In genomic region chr13:27556109-27556508, GRCh38 we compare ENCODE assay signal across 11 cellular contexts.
DNase-seq lines count a peak whose midpoint lies in the region; ATAC-seq and TF ChIP-seq lines count a peak whose summit lies in the region.
"Had no signal": no experiment of that assay in that cellular context is flagged by ENCODE, and none has a peak within 500 bp of the region (broad histone marks: within the 10 kb centered on the region; RNA-seq: fewer than 3 reads in every experiment).

No MANE protein-coding gene starts in this region.

- TF ChIP-seq EP300 in esophagus muscularis mucosa (IDR thresholded peaks at IDR 0.05): no peak

- no peak overlapping the region for H3K9ac ChIP-seq in PC-3 (ENCODE audit: low read length)

- TF ChIP-seq POLR2A in esophagus muscularis mucosa (IDR thresholded peaks at IDR 0.05; ENCODE audit: low read depth): no peak

- DNase-seq in GF-D8 (lab: John Stamatoyannopoulos, UW) (peak; percentile 30), PC-3 (peak; percentile 23), esophagus muscularis mucosa (ENCODE audit: extremely low spot score) (no peak), pulmonary artery endothelial cell (ENCODE audit: low read depth, low spot score) (peak; percentile 71), NCI-H2196 (lab: John Stamatoyannopoulos, UW; ENCODE audit: unreplicated experiment) (no peak), posterior vena cava (ENCODE audit: low spot score) (no peak)
- DNase-seq: activated CD8-positive, alpha-beta memory T cell treated with anti-CD3 and anti-CD28 coated beads for 24 hours; NCI-H524; testis had no signal

- no peaks in the 10 kb centered on the region for H3K79me2 ChIP-seq in PC-3 (ENCODE audit: low read length)

- no peak overlapping the region for H2AFZ ChIP-seq in PC-3 (ENCODE audit: low read length)

- peak; percentile 45; the same call in 1 of the 2 replicates for TF ChIP-seq CTCF in PC-3 (conservative IDR thresholded peaks at IDR 0.05; ENCODE audit: low read depth, low read length)
- peak; percentile 34 to 43 (median 34) for TF ChIP-seq CTCF in esophagus muscularis mucosa (IDR thresholded peaks at IDR 0.05)

- intact Hi-C loops in PC-3 (cut with micrococcal nuclease): loop anchor here (1.0 to 5.0 kb wide), 3 partner anchors 61 to 270 kb away; no protein-coding TSS in a partner anchor
- intact Hi-C loops in esophagus muscularis mucosa (cut with DNase I): no loop called here
- intact Hi-C loops in posterior vena cava (cut with DNase I): no loop called here

- CTCF ChIA-PET in PC-3 (lab: Charles Lee): interaction anchor here (1.0 to 1.1 kb wide), 2 partner anchors 65 to 270 kb away, joined by 3 read pairs; no protein-coding TSS in a partner anchor

- no peaks in the 10 kb centered on the region for H3F3A ChIP-seq in PC-3 (ENCODE audit: low read length, unreplicated experiment)

- no peak overlapping the region for H3K4me3 ChIP-seq in PC-3 (ENCODE audit: low read length)
- H3K4me3 ChIP-seq in esophagus muscularis mucosa: no peak overlapping the region
- H3K4me3 ChIP-seq: testis had no signal

- no TSS peak for BruUV-seq in PC-3 (replicated peaks; lab: Mats Ljungman, UMichigan)

- H3K9me2 ChIP-seq in PC-3 (replicated peaks; ENCODE audit: low read length): no peaks in the 10 kb centered on the region

- WGBS in esophagus muscularis mucosa: 32% methylated on average over 2 of the region's 2 CpGs

- no peak overlapping the region for H3K27ac ChIP-seq in PC-3 (ENCODE audit: low read length)
- H3K27ac ChIP-seq in esophagus muscularis mucosa (replicated peaks in 1 of 4): no peak overlapping the region
- H3K27ac ChIP-seq: testis had no signal

- H3K4me2 ChIP-seq in PC-3 (ENCODE audit: low read length): no peak overlapping the region

- H3K27me3 ChIP-seq in PC-3 (ENCODE audit: low read length) (no peaks in the 10 kb centered on the region), esophagus muscularis mucosa (no peaks in the 10 kb centered on the region)
- H3K27me3 ChIP-seq: testis had no signal

- H3K36me3 ChIP-seq in PC-3 (ENCODE audit: low read depth, low read length): no peaks in the 10 kb centered on the region; the same call in 1 of the 2 replicates
- H3K36me3 ChIP-seq in esophagus muscularis mucosa: peaks cover 9 to 50% (median 24%) of the 10 kb centered on the region in 4 donors

- no peaks in the 10 kb centered on the region for H4K20me1 ChIP-seq in PC-3 (ENCODE audit: low read length)

- ATAC-seq in PC-3 (peak; percentile 74), HG02610 (IDR thresholded peaks at IDR 0.05; ENCODE audit: unreplicated experiment) (no peak), GM21447 (IDR thresholded peaks at IDR 0.05; ENCODE audit: unreplicated experiment) (no peak)

- no peaks in the 10 kb centered on the region for H3K9me3 ChIP-seq in PC-3 (ENCODE audit: low read length)
- no peaks in the 10 kb centered on the region for H3K9me3 ChIP-seq in esophagus muscularis mucosa
- H3K9me3 ChIP-seq: testis had no signal

- H3K4me1 ChIP-seq in PC-3 (ENCODE audit: insufficient read depth, low read length) (no peaks in the 10 kb centered on the region), esophagus muscularis mucosa (peaks cover 0 to 5% (median 0%) of the 10 kb centered on the region in 4 donors)
- H3K4me1 ChIP-seq: testis had no signal

- POLR2A ChIA-PET in PC-3 (lab: Charles Lee; ENCODE audit: unreplicated experiment): no interaction called here

Comparison
In these comparisons a context has a peak if more than half of its experiments do, and no peak if none do; other contexts are left out.
1. DNase-seq: peak in GF-D8 (single experiment), PC-3 (single experiment) and pulmonary artery endothelial cell (single experiment); none in esophagus muscularis mucosa (single experiment), NCI-H2196 (single experiment) and posterior vena cava (single experiment).